In genomic region chr14:42027271-42027670, GRCh38 we compare ENCODE assay signal across 20 cellular contexts.
"Had no signal": no experiment of that assay in that cellular context is flagged by ENCODE, and none has a peak within 500 bp of the region (broad histone marks: within the 10 kb centered on the region; RNA-seq: fewer than 3 reads in every experiment).

No MANE protein-coding gene starts in this region.

- H3K4me3 ChIP-seq: colonic mucosa, gastrocnemius medialis, heart right ventricle, prostate gland, stomach, thoracic aorta, transverse colon had no signal

- H3K79me2 ChIP-seq: parathyroid adenoma had no signal

- H3K27ac Mint-ChIP-seq: endodermal cell; naive thymus-derived CD4-positive, alpha-beta T cell; nephron progenitor cell had no signal

- H3K27me3 ChIP-seq: colonic mucosa, gastrocnemius medialis, heart right ventricle, stomach, transverse colon had no signal

- H2AFZ ChIP-seq: parathyroid adenoma had no signal

- H3K27me3 Mint-ChIP-seq: naive thymus-derived CD4-positive, alpha-beta T cell had no signal

- H3K4me1 ChIP-seq: colonic mucosa, gastrocnemius medialis, heart right ventricle, parathyroid adenoma, prostate gland, stomach, transverse colon had no signal

- DNase-seq: colonic mucosa; effector CD4-positive, alpha-beta T cell; endodermal cell; gastrocnemius medialis; heart right ventricle; hypothalamus; kidney glomerular epithelial cell; mammary epithelial cell; naive thymus-derived CD4-positive, alpha-beta T cell; nephron progenitor cell; stimulated activated CD4-positive, alpha-beta T cell treated with anti-CD3 and anti-CD28 coated beads, Interleukin-2, amount 100 ng/mL, for 24 hours; stimulated activated CD4-positive, alpha-beta T cell treated with anti-CD3 and anti-CD28 coated beads, Interleukin-4, amount 100 ng/mL, for 4 hours; stimulated activated naive CD4-positive, alpha-beta T cell; stomach; substantia nigra; transverse colon had no signal

- H3K4me1 Mint-ChIP-seq: endodermal cell; naive thymus-derived CD4-positive, alpha-beta T cell had no signal

- H3K36me3 ChIP-seq: colonic mucosa, gastrocnemius medialis, heart right ventricle, prostate gland, stomach, thoracic aorta, transverse colon had no signal

- H3K27ac ChIP-seq: colonic mucosa, gastrocnemius medialis, heart right ventricle, parathyroid adenoma, prostate gland, stomach, thoracic aorta, transverse colon had no signal

- H3K4me3 Mint-ChIP-seq: endodermal cell; naive thymus-derived CD4-positive, alpha-beta T cell; nephron progenitor cell had no signal

- H3K9me3 ChIP-seq: colonic mucosa, gastrocnemius medialis, prostate gland, thoracic aorta, transverse colon had no signal

- H3K9ac ChIP-seq: parathyroid adenoma had no signal

- ATAC-seq: gastrocnemius medialis; heart right ventricle; naive thymus-derived CD4-positive, alpha-beta T cell; sciatic nerve had no signal

- H3K9me3 Mint-ChIP-seq: endodermal cell, nephron progenitor cell had no signal

- H3K36me3 Mint-ChIP-seq: naive thymus-derived CD4-positive, alpha-beta T cell had no signal
